ENCODE assay signal across 36 cellular contexts in the genomic region with DNA sequence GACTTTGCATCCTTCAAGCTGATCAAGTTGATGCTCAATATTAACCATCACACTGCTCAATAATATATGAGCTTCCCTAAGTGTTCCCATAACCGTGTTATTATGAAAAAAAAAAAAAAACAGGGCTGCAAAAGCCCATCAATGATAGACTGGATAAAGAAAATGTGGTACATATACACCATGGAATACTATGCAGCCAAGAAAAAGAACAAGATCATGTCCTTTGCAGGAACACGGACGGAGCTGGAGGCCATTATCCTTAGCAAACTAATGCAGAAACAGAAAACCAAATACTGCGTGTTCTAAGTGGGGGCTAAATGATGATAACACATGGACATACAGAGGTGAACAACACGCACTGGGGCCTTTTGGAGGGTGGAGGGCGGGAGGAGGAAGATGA. TPM values are rescaled to one million over a fixed set of nuclear protein-coding genes. Genes with fewer than 3 reads are reported as not detected.
"Had no signal": no experiment of that assay in that cellular context is flagged by ENCODE, and none has a peak within 500 bp of the region (broad histone marks: within the 10 kb centered on the region; RNA-seq: fewer than 3 reads in every experiment).

No MANE protein-coding gene starts in this region.

- H3K4me3 ChIP-seq: MG63 had no signal

- H3K36me3 ChIP-seq: MG63 had no signal

- DNase-seq: Karpas-422, Kasumi-1, MG63, MM.1S, MV-4-11, NCI-H1048, NCI-H1092, NCI-H1092 treated with DMSO at 0.1 percent for 48 hours, NCI-H1105, NCI-H1105 treated with DMSO at 0.1 percent for 48 hours, NCI-H1417, NCI-H1417 treated with DMSO at 0.1 percent for 48 hours, NCI-H1436, NCI-H1436 treated with DMSO at 0.1 percent for 48 hours, NCI-H146, NCI-H1694, NCI-H1694 treated with DMSO at 0.1 percent for 48 hours, NCI-H187, NCI-H187 treated with DMSO at 0.1 percent for 48 hours, NCI-H1930, NCI-H2029, NCI-H2029 treated with DMSO at 0.1 percent for 48 hours, NCI-H2081, NCI-H2081 treated with DMSO at 0.1 percent for 48 hours, NCI-H2107, NCI-H2171, NCI-H2171 treated with DMSO at 0.1 percent for 48 hours, NCI-H2227 treated with DMSO at 0.1 percent for 48 hours, NCI-H226, NCI-H345, NCI-H446, NCI-H446 treated with DMSO at 0.1 percent for 48 hours, NCI-H510A, NCI-H510A treated with DMSO at 0.1 percent for 48 hours had no signal

RNA-seq across cellular contexts. Expression of a gene that starts 58.3 kb away (rescaled TPM):
- total RNA-seq: MCF 10A, NCI-H460 had no signal
